In the genomic region with DNA sequence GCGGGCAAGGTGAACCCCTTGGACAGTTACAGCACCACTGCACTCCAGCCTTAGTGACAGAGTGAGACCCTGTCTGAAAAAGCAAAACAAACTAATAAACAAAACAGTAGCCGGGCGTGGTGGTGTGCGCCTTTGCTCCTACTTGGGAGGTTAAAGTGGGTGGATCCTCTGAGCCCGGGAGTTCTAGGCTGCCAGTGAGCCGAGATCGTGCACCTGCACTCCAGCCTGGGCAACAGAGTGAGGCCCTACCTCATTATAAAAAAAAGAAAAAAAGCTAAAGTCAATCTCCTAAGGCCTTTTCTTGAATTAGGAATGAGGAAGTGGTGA, we compare ENCODE assay signal across 10 cellular contexts. TPM values are rescaled to one million over a fixed set of nuclear protein-coding genes. Genes with fewer than 3 reads are reported as not detected.
DNase-seq lines count a peak whose midpoint lies in the region; ATAC-seq, FAIRE-seq and TF ChIP-seq lines count a peak whose summit lies in the region.
"Had no signal": no experiment of that assay in that cellular context is flagged by ENCODE, and none has a peak within 500 bp of the region (broad histone marks: within the 10 kb centered on the region; RNA-seq: fewer than 3 reads in every experiment).

No MANE protein-coding gene starts in this region.

- no peaks in the 10 kb centered on the region for H3K79me2 ChIP-seq in parathyroid adenoma

- no peak overlapping the region for H3K4me2 ChIP-seq in parathyroid adenoma (ENCODE audit: low read length)

- DNase-seq in GM18507 (ENCODE audit: extremely low spot score, insufficient read length, low read depth): no peak
- no peak for DNase-seq in chondrocyte (ENCODE audit: low spot score)
- DNase-seq in COLO829 (ENCODE audit: low spot score): no peak
- no peak for DNase-seq in SK-N-DZ (ENCODE audit: low spot score)
- DNase-seq in activated CD4-positive, CD25-positive, alpha-beta regulatory T cell (lab: John Stamatoyannopoulos, UW): no peak
- no peak for DNase-seq in endodermal cell
- DNase-seq: stimulated activated naive CD4-positive, alpha-beta T cell treated with Interleukin-2 at 50 U/mL for 16 hours had no signal

- H3K4me1 Mint-ChIP-seq in chondrocyte (ENCODE audit: low read depth) (peaks cover 15% of the 10 kb centered on the region), endodermal cell (no peaks in the 10 kb centered on the region)

- peak overlapping the region; percentile 84 for H2AFZ ChIP-seq in parathyroid adenoma

- WGBS in endodermal cell (ENCODE audit: insufficient coverage in 1 of 2, insufficient read length in 1 of 2), 2 experiments: 84 to 93% methylated on average over 2 to 7 of the region's 7 CpGs

- TF ChIP-seq CTCF in chondrocyte (IDR thresholded peaks at IDR 0.05) (no peak), parathyroid adenoma (IDR thresholded peaks at IDR 0.05) (no peak), endodermal cell (conservative IDR thresholded peaks at IDR 0.05) (no peak)

- FAIRE-seq in GM18507 (lab: Jason Lieb, UNC): peak; percentile 59
- FAIRE-seq: kidney had no signal

- H3K27me3 Mint-ChIP-seq in chondrocyte (ENCODE audit: low read depth) (no peaks in the 10 kb centered on the region), endodermal cell (ENCODE audit: insufficient read depth) (peaks cover 5% of the 10 kb centered on the region)

- H3K27me3 ChIP-seq in parathyroid adenoma (ENCODE audit: control insufficient read depth, insufficient read depth, low read length) (no peaks in the 10 kb centered on the region), endodermal cell (ENCODE audit: control insufficient read depth, insufficient read depth, low read length, poor library complexity, severe bottlenecking) (no peaks in the 10 kb centered on the region)

- peak; percentile 13 for ATAC-seq in HG03139 (IDR thresholded peaks at IDR 0.05; ENCODE audit: unreplicated experiment)

- H3K36me3 Mint-ChIP-seq in chondrocyte (ENCODE audit: low read depth) (no peaks in the 10 kb centered on the region), endodermal cell (ENCODE audit: low read depth) (no peaks in the 10 kb centered on the region)

- H3K36me3 ChIP-seq in parathyroid adenoma (ENCODE audit: control insufficient read depth, insufficient read depth, low read length) (no peaks in the 10 kb centered on the region), endodermal cell (ENCODE audit: control insufficient read depth, insufficient read depth, low read length) (no peaks in the 10 kb centered on the region)

- H3K4me1 ChIP-seq in parathyroid adenoma: no peaks in the 10 kb centered on the region
- no peaks in the 10 kb centered on the region for H3K4me1 ChIP-seq in endodermal cell (ENCODE audit: control insufficient read depth, insufficient read depth, low read length)

- H3K9me3 Mint-ChIP-seq in chondrocyte (ENCODE audit: low read depth) (no peaks in the 10 kb centered on the region), endodermal cell (peaks cover 17% of the 10 kb centered on the region)

- H3K9ac ChIP-seq in parathyroid adenoma (no peak overlapping the region), endodermal cell (ENCODE audit: extremely low read depth, low read length, poor library complexity, severe bottlenecking) (no peak overlapping the region)

- H3K4me3 Mint-ChIP-seq in chondrocyte (ENCODE audit: unreplicated experiment) (no peak overlapping the region), endodermal cell (no peak overlapping the region)

- H3K27ac Mint-ChIP-seq in chondrocyte (ENCODE audit: unreplicated experiment): peak overlapping the region; percentile 65
- no peak overlapping the region for H3K27ac Mint-ChIP-seq in endodermal cell

- H3K27ac ChIP-seq in parathyroid adenoma (peak overlapping the region; percentile 80), endodermal cell (ENCODE audit: low read depth, low read length) (no peak overlapping the region)

- no peak overlapping the region for H3K4me3 ChIP-seq in parathyroid adenoma (ENCODE audit: low read depth, low read length)
- H3K4me3 ChIP-seq in endodermal cell (ENCODE audit: low read length): no peak overlapping the region

- H3K9me3 ChIP-seq in parathyroid adenoma (ENCODE audit: control insufficient read depth, low read length): no peaks in the 10 kb centered on the region
- H3K9me3 ChIP-seq in endodermal cell (ENCODE audit: control insufficient read depth, low read length): no peaks in the 10 kb centered on the region

RNA-seq across cellular contexts. Expression of gene SPTLC2, which starts 24.7 kb away (rescaled TPM):
- total RNA-seq in chondrocyte (25.3 to 30.1 TPM (median 29.1 TPM) in 3 replicates), endodermal cell (10 to 100 TPM; 32.6 to 32.7 TPM)
- 17.0 and 22.1 TPM in 2 replicates for polyA plus RNA-seq in SK-N-DZ (2014; cell fraction: cytosol; rRNA removed)
- polyA plus RNA-seq in SK-N-DZ (2014; cell fraction: nucleus; rRNA removed): 5.7 and 19.7 TPM in 2 replicates
- 12.9 TPM for polyA plus RNA-seq in endodermal cell (2013, experiment 1 of 2)
- 13.1 TPM for polyA plus RNA-seq in endodermal cell (2013, experiment 2 of 2)
